In the genomic region with DNA sequence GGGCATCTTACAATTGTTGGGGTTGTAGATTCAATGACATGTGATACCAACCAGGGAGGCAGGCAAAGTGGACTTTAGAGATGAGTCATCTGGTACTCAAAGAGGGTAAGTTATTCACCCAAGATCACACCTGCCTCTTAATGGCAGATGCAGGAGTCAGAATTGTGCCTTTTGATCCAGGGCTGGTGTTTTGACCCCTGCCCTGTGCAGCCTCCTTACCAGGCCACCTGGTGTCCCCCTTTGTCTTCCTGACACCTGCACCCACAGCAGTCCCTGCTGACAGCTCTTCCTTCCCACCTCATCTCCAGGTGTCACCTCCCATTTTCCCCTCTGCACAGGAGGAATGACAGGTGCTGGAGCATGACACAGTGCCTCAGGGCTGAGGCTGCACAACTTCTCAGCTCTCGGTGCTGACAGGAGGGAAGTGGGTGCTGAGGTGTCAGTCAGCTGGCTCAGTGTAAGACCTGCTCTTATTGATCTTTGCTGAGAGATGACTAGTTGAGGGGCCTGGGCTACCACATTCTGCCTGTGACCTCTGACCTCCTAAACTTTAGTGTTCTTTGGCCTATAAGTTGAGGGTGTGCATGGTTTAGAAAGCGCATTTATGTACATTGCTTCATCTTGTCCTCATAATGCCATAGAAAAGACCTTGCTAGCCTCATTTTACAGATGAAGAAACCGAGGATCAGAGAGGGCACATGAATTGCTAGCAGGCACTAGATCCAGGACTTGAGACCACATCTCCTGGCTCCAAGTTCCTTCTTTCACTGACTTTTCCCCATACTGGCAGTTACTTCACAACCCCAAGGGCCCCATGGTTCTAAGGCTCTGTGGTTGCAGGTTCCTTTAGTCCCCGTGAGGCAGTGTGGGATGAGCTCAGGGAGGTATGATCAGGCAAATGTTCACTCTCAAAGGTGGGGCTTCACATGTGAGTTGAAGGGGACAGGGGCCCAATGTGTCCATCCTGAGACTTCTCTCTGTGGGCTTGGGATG, we compare ENCODE assay signal across 11 cellular contexts. TPM values are rescaled to one million over a fixed set of nuclear protein-coding genes. Genes with fewer than 3 reads are reported as not detected.
DNase-seq lines count a peak whose midpoint lies in the region; ATAC-seq and TF ChIP-seq lines count a peak whose summit lies in the region.
"Had no signal": no experiment of that assay in that cellular context is flagged by ENCODE, and none has a peak within 500 bp of the region (broad histone marks: within the 10 kb centered on the region; RNA-seq: fewer than 3 reads in every experiment).

No MANE protein-coding gene starts in this region.

- no peak overlapping the region for H3K27ac Mint-ChIP-seq in mesothelial cell of epicardium
- H3K27ac Mint-ChIP-seq: CD8-positive, alpha-beta memory T cell had no signal

- TF ChIP-seq CTCF in uterus (IDR thresholded peaks at IDR 0.05) (no peak), mesothelial cell of epicardium (IDR thresholded peaks at IDR 0.05; ENCODE audit: unreplicated experiment) (no peak)

- in situ Hi-C loops in HAP-1 (cut with MboI; ENCODE audit: low sequenced_read_pairs) = no loop called here

- intact Hi-C loops in uterus (cut with DNase I; ENCODE audit: low total_unique reads) = no loop called here

- H3K9me3 ChIP-seq in uterus = no peaks in the 10 kb centered on the region
- no peaks in the 10 kb centered on the region for H3K9me3 ChIP-seq in HAP-1
- H3K9me3 ChIP-seq: body of pancreas had no signal

- H3K4me3 ChIP-seq in uterus (no peak overlapping the region), HAP-1 (no peak overlapping the region)
- H3K4me3 ChIP-seq: body of pancreas had no signal

- TF ChIP-seq POLR2A in uterus (IDR thresholded peaks at IDR 0.05) = no peak

- H3K9me3 Mint-ChIP-seq in mesothelial cell of epicardium = no peaks in the 10 kb centered on the region
- H3K9me3 Mint-ChIP-seq: CD8-positive, alpha-beta memory T cell had no signal

- H3K36me3 ChIP-seq in uterus (no peaks in the 10 kb centered on the region), HAP-1 (replicated peaks) (no peaks in the 10 kb centered on the region)

- ATAC-seq in HG03097 (IDR thresholded peaks at IDR 0.05; ENCODE audit: low FRiP score, unreplicated experiment) = peak; percentile 72
- ATAC-seq: body of pancreas, Panc1 had no signal

- H3K27me3 ChIP-seq in uterus (no peaks in the 10 kb centered on the region), HAP-1 (ENCODE audit: low read depth) (no peaks in the 10 kb centered on the region; the same call in 1 of the 2 replicates)
- H3K27me3 ChIP-seq: body of pancreas had no signal

- H3K4me1 ChIP-seq in uterus (no peaks in the 10 kb centered on the region), HAP-1 (no peaks in the 10 kb centered on the region)
- H3K4me1 ChIP-seq: body of pancreas had no signal

- DNase-seq in COLO668 (lab: John Stamatoyannopoulos, UW; ENCODE audit: unreplicated experiment) (peak; percentile 95), GM19238 (ENCODE audit: insufficient read length, low spot score) (peak; percentile 17), NCI-H748 (lab: John Stamatoyannopoulos, UW; ENCODE audit: unreplicated experiment) (peak; percentile 87), uterus (no peak), mesothelial cell of epicardium (ENCODE audit: low spot score in 2 of 2, unreplicated experiment in 2 of 2) (no peak), HAP-1 (ENCODE audit: low spot score in 2 of 2) (no peak)
- no peak for DNase-seq in activated effector memory CD4-positive, alpha-beta T cell treated with anti-CD3 and anti-CD28 coated beads, Interleukin-2, amount 50 U/mL, for 16 hours
- DNase-seq: body of pancreas; CD8-positive, alpha-beta memory T cell had no signal

- H3K27ac ChIP-seq in uterus = no peak overlapping the region
- H3K27ac ChIP-seq: body of pancreas had no signal

- H3K27me3 Mint-ChIP-seq in mesothelial cell of epicardium (ENCODE audit: low read depth) = peaks cover 57% of the 10 kb centered on the region

- no peak overlapping the region for H3K4me3 Mint-ChIP-seq in mesothelial cell of epicardium
- H3K4me3 Mint-ChIP-seq: CD8-positive, alpha-beta memory T cell had no signal

- H3K36me3 Mint-ChIP-seq in mesothelial cell of epicardium = no peaks in the 10 kb centered on the region

- H3K4me1 Mint-ChIP-seq in mesothelial cell of epicardium = no peaks in the 10 kb centered on the region

RNA-seq across cellular contexts. Expression of a gene that starts 31.3 kb away (rescaled TPM):
- total RNA-seq in uterus = 1 to 10 TPM in 1 of 4 donors, under 1 TPM in 1, not detected in 2; 0.12 to 3.4 TPM
- total RNA-seq in mesothelial cell of epicardium = 0.53 to 0.63 TPM (median 0.60 TPM) in 3 replicates
- total RNA-seq: CD8-positive, alpha-beta memory T cell had no signal

Comparison
In these comparisons a context has a peak if more than half of its experiments do, and no peak if none do; other contexts are left out.
1. DNase-seq: peak in COLO668 (single experiment), GM19238 (single experiment) and NCI-H748 (single experiment); none in uterus (0 of 2), activated effector memory CD4-positive, alpha-beta T cell treated with anti-CD3 and anti-CD28 coated beads, Interleukin-2, amount 50 U/mL, for 16 hours (single experiment), mesothelial cell of epicardium (0 of 2) and HAP-1 (0 of 2).